In genomic region chr5:133192716-133193115, GRCh38 we compare ENCODE assay signal across 2 cellular contexts.
TF ChIP-seq lines count a peak whose summit lies in the region.

No MANE protein-coding gene starts in this region.

TF ChIP-seq in GM23338, 12 proteins besides CTCF, POLR2A, EP300 and RAD21 (continued from another document):
- TF ChIP-seq ZNF462 (CRISPR knock-in tag; IDR thresholded peaks at IDR 0.05) (no peak), EZH2phosphoT487 (IDR thresholded peaks at IDR 0.05; ENCODE audit: unreplicated experiment) (no peak), CREB1 (CRISPR knock-in tag; IDR thresholded peaks at IDR 0.05; ENCODE audit: low read depth) (no peak), JUNB (IDR thresholded peaks at IDR 0.05; ENCODE audit: unreplicated experiment) (no peak), EZH2 (IDR thresholded peaks at IDR 0.05; ENCODE audit: low read depth, unreplicated experiment) (no peak), ZNF331 (CRISPR knock-in tag; IDR thresholded peaks at IDR 0.05; ENCODE audit: low read depth) (no peak), STAT1 (IDR thresholded peaks at IDR 0.05; ENCODE audit: unreplicated experiment) (no peak), ZNF114 (CRISPR knock-in tag; IDR thresholded peaks at IDR 0.05) (no peak)
- TF ChIP-seq, protein P1, sequence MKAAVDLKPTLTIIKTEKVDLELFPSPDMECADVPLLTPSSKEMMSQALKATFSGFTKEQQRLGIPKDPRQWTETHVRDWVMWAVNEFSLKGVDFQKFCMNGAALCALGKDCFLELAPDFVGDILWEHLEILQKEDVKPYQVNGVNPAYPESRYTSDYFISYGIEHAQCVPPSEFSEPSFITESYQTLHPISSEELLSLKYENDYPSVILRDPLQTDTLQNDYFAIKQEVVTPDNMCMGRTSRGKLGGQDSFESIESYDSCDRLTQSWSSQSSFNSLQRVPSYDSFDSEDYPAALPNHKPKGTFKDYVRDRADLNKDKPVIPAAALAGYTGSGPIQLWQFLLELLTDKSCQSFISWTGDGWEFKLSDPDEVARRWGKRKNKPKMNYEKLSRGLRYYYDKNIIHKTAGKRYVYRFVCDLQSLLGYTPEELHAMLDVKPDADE (IDR thresholded peaks at IDR 0.05) = no peak

TF ChIP-seq in WTC11, 78 proteins besides CTCF, POLR2A, EP300 and RAD21 (continued from another document):
- TF ChIP-seq ZNF532 (CRISPR knock-in tag; IDR thresholded peaks at IDR 0.05; ENCODE audit: borderline replicate concordance) (no peak), ATF6 (CRISPR knock-in tag; IDR thresholded peaks at IDR 0.05) (no peak), ESRRA (CRISPR knock-in tag; IDR thresholded peaks at IDR 0.05; ENCODE audit: borderline replicate concordance) (no peak)
